Comparison of ENCODE assay signal across 21 cellular contexts in genomic region chr12:69385038-69385437, GRCh38. TPM values are rescaled to one million over a fixed set of nuclear protein-coding genes. Genes with fewer than 3 reads are reported as not detected.
"Had no signal": no experiment of that assay in that cellular context is flagged by ENCODE, and none has a peak within 500 bp of the region (broad histone marks: within the 10 kb centered on the region; RNA-seq: fewer than 3 reads in every experiment).

No MANE protein-coding gene starts in this region.

- H3K27ac ChIP-seq: dorsolateral prefrontal cortex, esophagus muscularis mucosa, gastroesophageal sphincter, hepatocyte, neutrophil, right atrium auricular region, sigmoid colon, skin epidermis, stomach, thoracic aorta, transverse colon had no signal

- H3K36me3 ChIP-seq: thoracic aorta had no signal

- H3K4me2 ChIP-seq: hepatocyte had no signal

- H3K4me3 Mint-ChIP-seq: naive thymus-derived CD8-positive, alpha-beta T cell had no signal

- H3K4me3 ChIP-seq: dorsolateral prefrontal cortex, esophagus muscularis mucosa, gastroesophageal sphincter, hepatocyte, mucosa of descending colon, right atrium auricular region, sigmoid colon, skin epidermis, stomach, thoracic aorta, transverse colon had no signal

- H3K4me1 ChIP-seq: gastroesophageal sphincter, right atrium auricular region, sigmoid colon, stomach, transverse colon had no signal

- H3K79me2 ChIP-seq: hepatocyte had no signal

- H2AFZ ChIP-seq: hepatocyte had no signal

- H3K27me3 ChIP-seq: dorsolateral prefrontal cortex, esophagus muscularis mucosa, gastroesophageal sphincter, hepatocyte, neutrophil, right atrium auricular region, sigmoid colon, stomach, transverse colon had no signal

- H3K9me3 Mint-ChIP-seq: naive thymus-derived CD8-positive, alpha-beta T cell had no signal

- H3K9me3 ChIP-seq: esophagus muscularis mucosa, gastroesophageal sphincter, mucosa of descending colon, neutrophil, right atrium auricular region, sigmoid colon, stomach, thoracic aorta, transverse colon had no signal

- DNase-seq: cortex of kidney; dorsolateral prefrontal cortex; effector CD8-positive, alpha-beta T cell; head of caudate nucleus; mammary epithelial cell; mucosa of descending colon; naive thymus-derived CD8-positive, alpha-beta T cell; sigmoid colon; stimulated activated naive CD4-positive, alpha-beta T cell; stomach; substantia nigra; transverse colon had no signal

- ATAC-seq: gastroesophageal sphincter; mucosa of descending colon; naive thymus-derived CD8-positive, alpha-beta T cell had no signal

- H3K27me3 Mint-ChIP-seq: naive thymus-derived CD8-positive, alpha-beta T cell had no signal

RNA-seq across cellular contexts. Expression of gene LYZ, which starts 36.9 kb away (rescaled TPM):
- total RNA-seq: fibroblast of villous mesenchyme, mammary epithelial cell, pulmonary artery endothelial cell had no signal
- polyA plus RNA-seq: mammary epithelial cell had no signal
